Comparison of ENCODE assay signal across 16 cellular contexts in the genomic region with DNA sequence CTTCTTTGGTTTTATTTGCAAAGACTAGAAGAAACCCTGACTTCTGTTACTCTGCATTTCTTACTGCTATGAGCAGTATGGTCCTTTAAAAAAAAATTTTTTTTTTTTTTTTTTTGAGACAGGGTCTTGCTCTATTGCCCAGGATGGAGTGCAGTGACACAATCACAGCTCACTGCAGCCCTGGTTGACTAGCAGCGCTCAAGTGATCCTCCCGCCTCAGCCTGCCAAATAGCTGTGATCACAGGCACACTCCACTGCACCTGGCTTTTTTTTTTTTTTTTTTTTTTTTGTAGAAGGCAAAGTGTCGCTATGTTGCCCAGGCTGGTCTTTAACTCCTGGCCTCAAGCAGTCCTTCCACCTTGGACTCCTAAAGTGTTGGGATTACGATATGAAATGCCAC.
"Had no signal": no experiment of that assay in that cellular context is flagged by ENCODE, and none has a peak within 500 bp of the region (broad histone marks: within the 10 kb centered on the region; RNA-seq: fewer than 3 reads in every experiment).

No MANE protein-coding gene starts in this region.

- H3K9me3 Mint-ChIP-seq: activated T-helper 1 cell treated with anti-CD3 and anti-CD28 coated beads, Interleukin-12 subunit alpha, Interleukin-12 subunit beta, Interleukin-2, Interleukin-4 antibody, amounts not matched to agents 30 ng/mL and 10 ng/mL and 1 ng/mL, durations not matched to agents 14 hours and 24 hours and 36 hours; effector memory CD8-positive, alpha-beta T cell; immature natural killer cell had no signal

- H3K27ac ChIP-seq: foreskin keratinocyte, prostate gland, skin epidermis, transverse colon, vagina had no signal

- H3K27me3 ChIP-seq: adrenal gland, foreskin keratinocyte, transverse colon, vagina had no signal

- H3K4me1 Mint-ChIP-seq: nephron had no signal

- H3K27me3 Mint-ChIP-seq: effector memory CD8-positive, alpha-beta T cell; T-helper 17 cell had no signal

- DNase-seq: dermis blood vessel endothelial cell; effector memory CD8-positive, alpha-beta T cell; foreskin keratinocyte; immature natural killer cell; left cardiac atrium; mammary epithelial cell; right cardiac atrium; stimulated activated naive CD4-positive, alpha-beta T cell; T-helper 17 cell; transverse colon had no signal

- H3K36me3 ChIP-seq: prostate gland, transverse colon, vagina had no signal

- H3K4me3 ChIP-seq: adrenal gland, prostate gland, skin epidermis, transverse colon, vagina had no signal

- H3K9me3 ChIP-seq: adrenal gland, prostate gland, transverse colon, vagina had no signal

- H3K4me3 Mint-ChIP-seq: activated T-helper 1 cell treated with anti-CD3 and anti-CD28 coated beads, Interleukin-12 subunit alpha, Interleukin-12 subunit beta, Interleukin-2, Interleukin-4 antibody, amounts not matched to agents 30 ng/mL and 10 ng/mL and 1 ng/mL, durations not matched to agents 14 hours and 24 hours and 36 hours; effector memory CD8-positive, alpha-beta T cell; immature natural killer cell; nephron; T-helper 17 cell had no signal

- H3K27ac Mint-ChIP-seq: effector memory CD8-positive, alpha-beta T cell; immature natural killer cell; nephron had no signal

- H3K4me1 ChIP-seq: adrenal gland, foreskin keratinocyte, prostate gland, transverse colon, vagina had no signal
